In the genomic region with DNA sequence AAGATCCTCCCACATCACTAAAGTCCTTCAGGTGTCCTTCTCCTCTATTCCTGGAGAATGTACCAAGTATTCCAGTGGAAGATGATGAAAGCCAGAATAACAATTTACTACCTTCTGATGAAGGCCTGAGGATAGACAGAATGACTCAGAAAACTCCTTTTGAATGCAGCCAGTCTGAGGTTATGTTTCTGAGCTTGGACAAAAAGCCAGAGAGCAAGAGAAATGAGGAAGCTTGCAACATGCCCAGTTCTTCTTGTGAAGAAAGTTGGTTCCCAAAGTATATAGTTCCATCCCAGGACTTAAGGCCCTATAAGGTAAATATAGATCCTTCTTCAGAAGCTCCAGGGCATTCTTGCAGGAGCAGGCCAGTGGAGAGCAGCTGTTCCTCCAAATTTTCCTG, we compare ENCODE assay signal across 16 cellular contexts.
"Had no signal": no experiment of that assay in that cellular context is flagged by ENCODE, and none has a peak within 500 bp of the region (broad histone marks: within the 10 kb centered on the region; RNA-seq: fewer than 3 reads in every experiment).

No MANE protein-coding gene starts in this region.

- DNase-seq: activated CD4-positive, alpha-beta memory T cell treated with anti-CD3 and anti-CD28 coated beads for 36 hours; activated CD4-positive, alpha-beta T cell treated with anti-CD3 and anti-CD28 coated beads for 36 hours; activated T-cell treated with anti-CD3 and anti-CD28 coated beads for 4 hours; amniotic stem cell; effector memory CD4-positive, alpha-beta T cell; esophagus squamous epithelium; left cardiac atrium; mesenchymal stem cell; mucosa of descending colon; naive B cell; small intestine; stimulated activated CD4-positive, alpha-beta T cell treated with anti-CD3 and anti-CD28 coated beads, Interleukin-15, amount 100 ng/mL, for 24 hours; stimulated activated CD4-positive, alpha-beta T cell treated with anti-CD3 and anti-CD28 coated beads, Interleukin-2, amount 100 ng/mL, for 48 hours; stomach had no signal

- ATAC-seq: activated CD4-positive, alpha-beta T cell treated with anti-CD3 and anti-CD28 coated beads for 36 hours; left cardiac atrium; mucosa of descending colon; WTC11 had no signal

- H3K4me3 ChIP-seq: esophagus squamous epithelium, mucosa of descending colon, right atrium auricular region, stomach had no signal
